ENCODE assay signal across 11 cellular contexts in the genomic region with DNA sequence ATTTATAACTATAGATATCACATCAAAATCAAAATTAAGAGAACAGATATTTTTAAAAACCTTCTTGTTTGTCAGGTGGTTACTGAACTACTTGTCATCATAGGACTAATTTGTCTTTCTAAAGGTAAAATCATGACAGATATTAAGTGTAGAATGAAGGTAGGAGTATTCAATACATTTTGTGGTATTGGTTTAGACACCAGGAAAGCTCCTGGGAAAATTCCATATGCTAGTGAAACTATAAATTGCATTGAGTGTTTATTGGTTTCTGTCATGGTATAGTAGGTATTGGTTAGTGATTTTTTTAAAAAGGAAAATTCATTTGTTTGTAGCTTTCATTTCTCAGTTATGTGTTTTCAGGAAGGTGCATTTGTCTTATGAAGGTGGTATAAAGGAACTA.
"Had no signal": no experiment of that assay in that cellular context is flagged by ENCODE, and none has a peak within 500 bp of the region (broad histone marks: within the 10 kb centered on the region; RNA-seq: fewer than 3 reads in every experiment).

No MANE protein-coding gene starts in this region.

- ATAC-seq: GM23338, HCT116 had no signal

- H3K9me3 ChIP-seq: HAP-1 had no signal

- H3K4me3 Mint-ChIP-seq: GM23338, H9, HFFc6 had no signal

- H3K4me3 ChIP-seq: GM23248, GM23338, HAP-1 had no signal

- FAIRE-seq: H1, H54 had no signal

- H3K9me3 Mint-ChIP-seq: GM23338, H9 had no signal

- H2AFZ ChIP-seq: GM23248, GM23338 had no signal

- H3K4me2 ChIP-seq: GM23338 had no signal

- H3K27ac ChIP-seq: GM23248 had no signal

- H3K27ac Mint-ChIP-seq: H9, HFFc6 had no signal

- H3K9ac ChIP-seq: GM23248 had no signal

- DNase-seq: GM23248, GOT3, H7, H9, HCEC 1CT, HFFc6 had no signal

- H3K36me3 ChIP-seq: HAP-1 had no signal
